In the genomic region with DNA sequence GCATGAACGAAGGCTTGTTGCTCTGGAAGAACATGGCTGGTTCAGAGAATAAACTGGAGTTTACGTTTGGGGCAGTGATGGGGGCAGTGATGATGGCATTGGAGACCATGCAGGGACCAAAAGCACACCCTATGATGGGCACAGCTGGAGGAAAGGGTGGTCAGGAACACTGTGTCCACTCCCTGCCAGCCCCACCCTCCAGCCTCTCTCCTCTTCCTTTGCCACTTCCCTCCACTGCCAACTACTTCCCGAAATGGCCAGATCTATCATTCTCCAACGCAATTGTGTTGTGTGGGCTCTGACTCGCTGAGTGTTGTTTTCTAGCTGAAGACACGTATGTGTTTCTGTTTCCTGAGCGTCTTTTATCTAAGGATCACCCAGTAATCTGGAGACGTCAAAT, we compare ENCODE assay signal across 14 cellular contexts. TPM values are rescaled to one million over a fixed set of nuclear protein-coding genes. Genes with fewer than 3 reads are reported as not detected.
DNase-seq lines count a peak whose midpoint lies in the region; ATAC-seq and TF ChIP-seq lines count a peak whose summit lies in the region.
"Had no signal": no experiment of that assay in that cellular context is flagged by ENCODE, and none has a peak within 500 bp of the region (broad histone marks: within the 10 kb centered on the region; RNA-seq: fewer than 3 reads in every experiment).

No MANE protein-coding gene starts in this region.

- H3K4me2 ChIP-seq in PC-9, result no peak overlapping the region

- H3K9me2 ChIP-seq in PC-9 (ENCODE audit: insufficient read depth), result no peaks in the 10 kb centered on the region

- ATAC-seq in Right ventricle myocardium inferior (peak; percentile 24), gastroesophageal sphincter (peak; percentile 47), right cardiac atrium (peak; percentile 20 to 23), upper lobe of right lung (peak; percentile 75), HG03354 (IDR thresholded peaks at IDR 0.05; ENCODE audit: poor library complexity, severe bottlenecking, unreplicated experiment) (no peak)
- ATAC-seq: GM12878, HepG2 had no signal

- no peak for TF ChIP-seq CTCF in right atrium auricular region (IDR thresholded peaks at IDR 0.05)
- TF ChIP-seq CTCF in gastroesophageal sphincter (IDR thresholded peaks at IDR 0.05), result no peak
- no peak for TF ChIP-seq CTCF in upper lobe of right lung (IDR thresholded peaks at IDR 0.05)
- no peak for TF ChIP-seq CTCF in PC-9 (conservative IDR thresholded peaks at IDR 0.05)

- H3K36me3 ChIP-seq in right atrium auricular region (no peaks in the 10 kb centered on the region), gastroesophageal sphincter (no peaks in the 10 kb centered on the region), upper lobe of right lung (no peaks in the 10 kb centered on the region), PC-9 (ENCODE audit: low read depth) (no peaks in the 10 kb centered on the region)
- H3K36me3 ChIP-seq: HAP-1 had no signal

- DNase-seq in Right ventricle myocardium inferior (ENCODE audit: missing footprints) (no peak), right atrium auricular region (ENCODE audit: low spot score) (no peak), right cardiac atrium (peak in 1 of 3 donors; percentile 73), upper lobe of right lung (no peak), SHP77 (lab: John Stamatoyannopoulos, UW) (no peak), PC-9 (no peak)
- DNase-seq: DMS53 had no signal

- no peak for TF ChIP-seq EP300 in gastroesophageal sphincter (IDR thresholded peaks at IDR 0.05)

- no peaks in the 10 kb centered on the region for H3K4me1 ChIP-seq in right atrium auricular region
- H3K4me1 ChIP-seq in gastroesophageal sphincter, result peaks cover 0 to 28% (median 5%) of the 10 kb centered on the region in 3 donors
- H3K4me1 ChIP-seq in right cardiac atrium (ENCODE audit: control insufficient read depth, insufficient read depth, low read length), result peaks cover 3% of the 10 kb centered on the region
- peaks cover 36% of the 10 kb centered on the region for H3K4me1 ChIP-seq in upper lobe of right lung
- peaks cover 27% of the 10 kb centered on the region for H3K4me1 ChIP-seq in PC-9 (replicated peaks; ENCODE audit: insufficient read depth)
- H3K4me1 ChIP-seq: HAP-1 had no signal

- 85 to 90% methylated on average over 8 of the region's 8 CpGs for WGBS in gastroesophageal sphincter (ENCODE audit: low coverage in 1 of 2), 2 donors
- 85% methylated on average over 8 of the region's 8 CpGs for WGBS in right cardiac atrium

- no peaks in the 10 kb centered on the region for H3K27me3 ChIP-seq in right atrium auricular region
- H3K27me3 ChIP-seq in gastroesophageal sphincter, result no peaks in the 10 kb centered on the region
- no peaks in the 10 kb centered on the region for H3K27me3 ChIP-seq in right cardiac atrium (ENCODE audit: control insufficient read depth, insufficient read depth)
- H3K27me3 ChIP-seq in upper lobe of right lung, result no peaks in the 10 kb centered on the region
- no peaks in the 10 kb centered on the region for H3K27me3 ChIP-seq in PC-9 (ENCODE audit: insufficient read depth, low read depth)

- intact Hi-C loops in Right ventricle myocardium inferior (cut with DNase I), result no loop called here
- intact Hi-C loops in right cardiac atrium (cut with DNase I), result no loop called here
- intact Hi-C loops in upper lobe of right lung (cut with DNase I), result no loop called here
- intact Hi-C loops in PC-9 (cut with micrococcal nuclease; ENCODE audit: unreplicated experiment), result no loop called here

- TF ChIP-seq POLR2A in gastroesophageal sphincter (IDR thresholded peaks at IDR 0.05), result no peak

- H4K20me1 ChIP-seq in PC-9 (ENCODE audit: insufficient read depth), result no peaks in the 10 kb centered on the region

- H3K27ac ChIP-seq in right atrium auricular region (no peak overlapping the region), gastroesophageal sphincter (no peak overlapping the region), right cardiac atrium (ENCODE audit: low read length) (no peak overlapping the region), upper lobe of right lung (no peak overlapping the region), PC-9 (no peak overlapping the region)
- H3K27ac ChIP-seq: 22Rv1 had no signal

- no TSS peak for BruUV-seq in PC-9 (replicated peaks; lab: Mats Ljungman, UMichigan)

- POLR2A ChIA-PET in PC-9 (lab: Charles Lee; ENCODE audit: unreplicated experiment), result interaction anchor here (0.7 kb wide), 1 partner anchor 182 kb away, joined by 3 read pairs; no protein-coding TSS in a partner anchor

- peaks cover 2% of the 10 kb centered on the region for H3F3A ChIP-seq in PC-9 (ENCODE audit: insufficient read depth, low read depth)

- no peaks in the 10 kb centered on the region for H3K79me2 ChIP-seq in PC-9 (ENCODE audit: low read depth)

- no peak overlapping the region for H2AFZ ChIP-seq in PC-9

- H3K4me3 ChIP-seq in right atrium auricular region (no peak overlapping the region), gastroesophageal sphincter (no peak overlapping the region), right cardiac atrium (ENCODE audit: low read length) (no peak overlapping the region), upper lobe of right lung (no peak overlapping the region), PC-9 (no peak overlapping the region)
- H3K4me3 ChIP-seq: GM12878, HAP-1 had no signal

- CTCF ChIA-PET in PC-9 (lab: Charles Lee), result no interaction called here

- H3K9me3 ChIP-seq in right atrium auricular region (no peaks in the 10 kb centered on the region), gastroesophageal sphincter (no peaks in the 10 kb centered on the region), right cardiac atrium (ENCODE audit: control insufficient read depth, low read length) (no peaks in the 10 kb centered on the region), upper lobe of right lung (no peaks in the 10 kb centered on the region), PC-9 (ENCODE audit: insufficient read depth, low read depth) (peaks cover 10% of the 10 kb centered on the region; the same call in 1 of the 2 replicates)
- H3K9me3 ChIP-seq: HAP-1 had no signal

RNA-seq across cellular contexts. Expression of a gene that starts 39.3 kb away (rescaled TPM):
- total RNA-seq in Right ventricle myocardium inferior (not detected), right atrium auricular region (not detected), gastroesophageal sphincter (not detected), right cardiac atrium (not detected), upper lobe of right lung (not detected), PC-9 (2021) (0.41 TPM in 1 of 2 replicates, not detected in the other)
- polyA plus RNA-seq in right cardiac atrium, result 0.07 TPM
- total RNA-seq: GM12878, HepG2 had no signal
- polyA plus RNA-seq: CD14-positive monocyte, GM12878, HepG2 had no signal

RNA-seq across cellular contexts. Expression of a gene that starts 53.8 kb away (rescaled TPM):
- total RNA-seq in Right ventricle myocardium inferior, result 129 TPM
- total RNA-seq in right atrium auricular region, result 100 to 1,000 TPM; 188 to 208 TPM
- 100 to 1,000 TPM in 3 of 4 donors, 10 to 100 TPM in 1; 50.0 to 482 (median 331) TPM for total RNA-seq in gastroesophageal sphincter
- 100 to 1,000 TPM; 134 to 401 (median 261) TPM for total RNA-seq in right cardiac atrium
- polyA plus RNA-seq in right cardiac atrium, result 33.8 TPM
- 286 TPM for total RNA-seq in upper lobe of right lung
- total RNA-seq in PC-9 (2021), result 542 and 909 TPM in 2 replicates
